8 cellular contexts compared by ENCODE assay signal in genomic region chr21:46228345-46229051, GRCh38. TPM values are rescaled to one million over a fixed set of nuclear protein-coding genes. Genes with fewer than 3 reads are reported as not detected.
DNase-seq lines count a peak whose midpoint lies in the region; ATAC-seq and TF ChIP-seq lines count a peak whose summit lies in the region.

LSS (minus strand) TSS chr21:46228774; CDS start chr21:46228745, 29 bp downstream.

- H3K4me3 ChIP-seq in spleen: peak within 1 kb of the TSS; percentile 88 to 99 (median 96)

- peaks cover 0 to 26% (median under 1%) of the 10 kb centered on the region in 6 donors for H3K36me3 ChIP-seq in spleen

- peaks cover 6 to 46% (median 29%) of the 10 kb centered on the region in 6 donors for H3K4me1 ChIP-seq in spleen

- DNase-seq in AG08396 (ENCODE audit: low spot score) (peak; percentile 100), NCI-H446 (lab: John Stamatoyannopoulos, UW) (peak; percentile 94 to 99), inferior parietal cortex (ENCODE audit: extremely low spot score) (peak; percentile 91), spleen (peak; percentile 100)
- peak; percentile 98 for DNase-seq in activated CD4-positive, CD25-positive, alpha-beta regulatory T cell treated with anti-CD3 and anti-CD28 coated beads, Interleukin-2, amount 50 U/mL, for 16 hours (ENCODE audit: low read depth, low spot score)
- DNase-seq in central memory CD4-positive, alpha-beta T cell: peak; percentile 98

- intact Hi-C loops in spleen (cut with DNase I; ENCODE audit: low total_unique reads): no loop called here

- no peak for TF ChIP-seq CTCF in spleen (IDR thresholded peaks at IDR 0.05 in 8 of 11, conservative IDR thresholded peaks at IDR 0.05 in 3 of 11)

- WGBS in spleen, 5 donors: 0 to 1% (median 0%) methylated on average over 16 to 77 of the region's 77 CpGs

- peak; percentile 79 for ATAC-seq in GM19035 (IDR thresholded peaks at IDR 0.05; ENCODE audit: unreplicated experiment)
- ATAC-seq in HG03342 (IDR thresholded peaks at IDR 0.05; ENCODE audit: unreplicated experiment): peak; percentile 83

- TF ChIP-seq POLR2A in spleen (IDR thresholded peaks at IDR 0.05): no peak

- H3K9me3 ChIP-seq in spleen: no peaks in the 10 kb centered on the region

- H3K27me3 ChIP-seq in spleen (replicated peaks in 1 of 7): no peaks in the 10 kb centered on the region

- peak within 1 kb of the TSS; percentile 61 to 89 (median 79) for H3K27ac ChIP-seq in spleen

RNA-seq across cellular contexts. Expression of gene LSS, which starts in this region (rescaled TPM):
- total RNA-seq in spleen: 10 to 100 TPM; 18.2 to 31.2 (median 28.8) TPM
- polyA plus RNA-seq in spleen: 10 to 100 TPM in 1 of 3 donors, 1 to 10 TPM in 2; 6.3 to 17.5 (median 9.8) TPM

Comparison
In these comparisons a context has a peak if more than half of its experiments do, and no peak if none do; other contexts are left out.
1. Peak in every context shown above with its lines: DNase-seq, ATAC-seq, H3K4me3 ChIP-seq and H3K27ac ChIP-seq.